ENCODE assay signal across 1 cellular context in the genomic region with DNA sequence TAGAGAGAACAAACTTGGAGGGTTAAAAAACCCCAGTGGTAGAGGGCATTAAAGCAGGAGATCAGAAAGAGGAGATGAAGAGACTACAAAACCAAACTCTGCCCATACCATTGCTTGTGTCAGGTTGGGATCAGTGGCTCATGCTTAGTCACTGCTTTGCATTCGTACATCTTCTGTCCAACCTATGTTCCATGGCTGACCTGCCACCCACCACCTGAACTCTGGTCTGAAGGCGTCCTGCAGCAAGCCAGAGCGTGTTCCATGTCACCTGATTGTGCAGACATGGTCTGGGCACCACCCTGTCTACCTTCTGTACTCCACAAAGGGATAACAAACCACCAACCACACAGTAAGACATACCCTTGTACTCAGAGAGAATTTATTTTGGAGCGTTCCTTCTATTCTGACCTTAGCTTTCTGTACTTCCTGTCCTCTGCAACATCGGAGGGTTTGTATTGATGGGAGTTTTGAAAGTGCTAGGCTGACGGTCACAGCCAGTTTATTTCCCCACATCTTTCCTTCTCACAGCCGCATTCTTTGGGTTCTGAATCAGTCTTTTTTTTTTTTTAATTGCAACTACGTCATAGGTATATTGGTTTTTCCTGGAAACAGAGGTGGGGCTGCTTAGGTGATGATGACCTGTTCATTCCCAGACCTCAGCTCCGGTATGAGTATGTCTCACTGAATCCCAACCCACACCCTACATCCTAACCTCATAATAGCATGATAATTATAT.
TF ChIP-seq lines count a peak whose summit lies in the region.

No MANE protein-coding gene starts in this region.

TF ChIP-seq in HEK293, 187 proteins besides CTCF, POLR2A, EP300 and RAD21 (continued from another document):
- TF ChIP-seq ZBTB21 (tag by site-specific recombination; IDR thresholded peaks at IDR 0.05) (peak; percentile 23; the same call in 1 of the 2 replicates), ZNF544 (tag by site-specific recombination; IDR thresholded peaks at IDR 0.05) (no peak), KLF7 (tag by site-specific recombination; IDR thresholded peaks at IDR 0.05; ENCODE audit: borderline replicate concordance) (no peak), ZNF660 (tag by site-specific recombination; IDR thresholded peaks at IDR 0.05) (no peak), ZNF629 (tag by site-specific recombination; IDR thresholded peaks at IDR 0.05) (0 out of 2 replicates have a peak, but pooled peaks have one; percentile 33), ZNF626 (tag by site-specific recombination; IDR thresholded peaks at IDR 0.05) (no peak), ZNF280D (tag by site-specific recombination; IDR thresholded peaks at IDR 0.05) (no peak), ZNF792 (tag by site-specific recombination; IDR thresholded peaks at IDR 0.05) (no peak), ZBTB1 (tag by site-specific recombination; IDR thresholded peaks at IDR 0.05) (no peak)
- TF ChIP-seq, protein P1, sequence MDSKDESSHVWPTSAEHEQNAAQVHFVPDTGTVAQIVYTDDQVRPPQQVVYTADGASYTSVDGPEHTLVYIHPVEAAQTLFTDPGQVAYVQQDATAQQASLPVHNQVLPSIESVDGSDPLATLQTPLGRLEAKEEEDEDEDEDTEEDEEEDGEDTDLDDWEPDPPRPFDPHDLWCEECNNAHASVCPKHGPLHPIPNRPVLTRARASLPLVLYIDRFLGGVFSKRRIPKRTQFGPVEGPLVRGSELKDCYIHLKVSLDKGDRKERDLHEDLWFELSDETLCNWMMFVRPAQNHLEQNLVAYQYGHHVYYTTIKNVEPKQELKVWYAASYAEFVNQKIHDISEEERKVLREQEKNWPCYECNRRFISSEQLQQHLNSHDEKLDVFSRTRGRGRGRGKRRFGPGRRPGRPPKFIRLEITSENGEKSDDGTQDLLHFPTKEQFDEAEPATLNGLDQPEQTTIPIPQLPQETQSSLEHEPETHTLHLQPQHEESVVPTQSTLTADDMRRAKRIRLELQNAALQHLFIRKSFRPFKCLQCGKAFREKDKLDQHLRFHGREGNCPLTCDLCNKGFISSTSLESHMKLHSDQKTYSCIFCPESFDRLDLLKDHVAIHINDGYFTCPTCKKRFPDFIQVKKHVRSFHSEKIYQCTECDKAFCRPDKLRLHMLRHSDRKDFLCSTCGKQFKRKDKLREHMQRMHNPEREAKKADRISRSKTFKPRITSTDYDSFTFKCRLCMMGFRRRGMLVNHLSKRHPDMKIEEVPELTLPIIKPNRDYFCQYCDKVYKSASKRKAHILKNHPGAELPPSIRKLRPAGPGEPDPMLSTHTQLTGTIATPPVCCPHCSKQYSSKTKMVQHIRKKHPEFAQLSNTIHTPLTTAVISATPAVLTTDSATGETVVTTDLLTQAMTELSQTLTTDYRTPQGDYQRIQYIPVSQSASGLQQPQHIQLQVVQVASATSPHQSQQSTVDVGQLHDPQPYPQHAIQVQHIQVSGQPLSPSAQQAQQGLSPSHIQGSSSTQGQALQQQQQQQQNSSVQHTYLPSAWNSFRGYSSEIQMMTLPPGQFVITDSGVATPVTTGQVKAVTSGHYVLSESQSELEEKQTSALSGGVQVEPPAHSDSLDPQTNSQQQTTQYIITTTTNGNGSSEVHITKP (tag by site-specific recombination; IDR thresholded peaks at IDR 0.05), result no peak
TF ChIP-seq in HEK293: peak in this region for 3.
